In the genomic region with DNA sequence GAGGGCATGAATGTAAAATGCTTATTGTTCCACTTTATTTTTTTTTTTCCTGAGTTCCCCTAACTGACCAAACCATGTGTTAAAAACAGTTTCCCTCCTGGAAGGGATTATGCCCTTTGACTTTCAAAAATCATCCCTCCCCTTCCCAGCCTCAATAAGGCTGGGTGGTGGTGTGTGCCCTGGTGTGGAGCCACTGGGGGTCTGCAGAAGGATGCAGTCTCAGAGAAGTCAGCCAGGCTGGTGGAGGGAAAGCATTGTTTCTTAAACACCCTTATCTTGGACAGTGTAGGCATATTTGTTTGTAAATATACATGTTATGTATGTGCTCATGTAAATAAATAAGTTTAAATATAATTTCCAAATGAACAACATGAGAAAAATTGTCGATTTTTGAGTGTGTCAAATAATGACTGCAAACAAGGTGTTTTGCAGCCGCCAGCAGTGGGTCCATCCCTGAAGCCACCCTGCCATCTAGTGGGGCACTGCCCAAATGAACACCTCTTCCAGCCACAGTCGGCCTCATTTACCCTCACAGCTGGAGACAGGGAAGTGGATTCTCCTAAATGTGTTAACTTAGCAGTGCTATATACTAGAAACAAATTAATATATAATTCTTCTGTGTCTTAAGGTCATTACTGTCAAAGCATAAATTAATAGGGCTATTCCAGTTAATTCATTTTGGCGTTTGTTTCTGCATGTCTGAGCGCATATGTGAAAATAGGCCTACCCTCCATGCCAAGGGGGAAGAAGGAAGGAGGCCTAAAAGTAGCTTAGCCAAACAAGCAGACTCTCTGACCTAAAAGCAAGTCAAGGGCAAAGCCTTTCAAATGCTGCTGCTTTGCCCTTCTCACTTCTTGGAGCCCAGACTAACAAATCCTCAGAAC, we compare ENCODE assay signal across 8 cellular contexts.
DNase-seq lines count a peak whose midpoint lies in the region; FAIRE-seq and TF ChIP-seq lines count a peak whose summit lies in the region.

No MANE protein-coding gene starts in this region.

- in situ Hi-C loops in G401 (cut with HindIII; ENCODE audit: low sequenced_read_pairs) (no loop called here), SK-MEL-5 (cut with HindIII; ENCODE audit: low pct_unique_long_range_greater_than_20kb, low sequenced_read_pairs) (no loop called here)

- peaks cover 6% of the 10 kb centered on the region for H3K4me1 Mint-ChIP-seq in osteocyte (ENCODE audit: unreplicated experiment)
- no peaks in the 10 kb centered on the region for H3K4me1 Mint-ChIP-seq in CD8-positive, alpha-beta memory T cell

- H3K36me3 Mint-ChIP-seq in osteocyte (ENCODE audit: unreplicated experiment), result no peaks in the 10 kb centered on the region
- no peaks in the 10 kb centered on the region for H3K36me3 Mint-ChIP-seq in CD8-positive, alpha-beta memory T cell

- H3K9me3 ChIP-seq in CD8-positive, alpha-beta memory T cell (ENCODE audit: low read length), result no peaks in the 10 kb centered on the region

- H3K27ac Mint-ChIP-seq in osteocyte (ENCODE audit: unreplicated experiment), result no peak overlapping the region
- no peak overlapping the region for H3K27ac Mint-ChIP-seq in CD8-positive, alpha-beta memory T cell

- DNase-seq in G401 (ENCODE audit: low spot score) (peak; percentile 17), H54 (ENCODE audit: insufficient read length, low spot score) (peak; percentile 19), NCI-H1105 treated with DMSO at 0.1 percent for 48 hours (lab: John Stamatoyannopoulos, UW) (peak; percentile 66), SK-MEL-5 (ENCODE audit: low read depth, low spot score) (peak; percentile 63), fibroblast of gingiva (ENCODE audit: low read depth) (peak; percentile 7), osteocyte (ENCODE audit: extremely low spot score, unreplicated experiment) (no peak), HuH-7.5 (ENCODE audit: low spot score) (no peak)
- no peak for DNase-seq in CD8-positive, alpha-beta memory T cell

- H3K27ac ChIP-seq in CD8-positive, alpha-beta memory T cell (ENCODE audit: low read depth, low read length), result no peak overlapping the region

- POLR2A ChIA-PET in CD8-positive, alpha-beta memory T cell (lab: Charles Lee), result no interaction called here

- no peak overlapping the region for H3K4me3 ChIP-seq in CD8-positive, alpha-beta memory T cell (ENCODE audit: low read length)

- H3K27me3 ChIP-seq in CD8-positive, alpha-beta memory T cell (ENCODE audit: insufficient read depth, low read length, poor library complexity, severe bottlenecking), result no peaks in the 10 kb centered on the region

- CTCF ChIA-PET in CD8-positive, alpha-beta memory T cell (lab: Charles Lee), result no interaction called here

- peaks cover 4% of the 10 kb centered on the region for H3K27me3 Mint-ChIP-seq in osteocyte (ENCODE audit: unreplicated experiment)
- no peaks in the 10 kb centered on the region for H3K27me3 Mint-ChIP-seq in CD8-positive, alpha-beta memory T cell

- H3K4me1 ChIP-seq in CD8-positive, alpha-beta memory T cell (ENCODE audit: insufficient read depth, low read length), result no peaks in the 10 kb centered on the region

- no peak for TF ChIP-seq POLR2A in H54 (IDR thresholded peaks at IDR 0.05; ENCODE audit: low read depth, low read length)

- H3K4me3 Mint-ChIP-seq in osteocyte (ENCODE audit: unreplicated experiment), result no peak overlapping the region
- H3K4me3 Mint-ChIP-seq in CD8-positive, alpha-beta memory T cell, result no peak overlapping the region

- no peaks in the 10 kb centered on the region for H3K36me3 ChIP-seq in CD8-positive, alpha-beta memory T cell (ENCODE audit: insufficient read depth, low read length)

- peak; percentile 92 for TF ChIP-seq CTCF in osteocyte (IDR thresholded peaks at IDR 0.05)

- H3K9me3 Mint-ChIP-seq in osteocyte (ENCODE audit: unreplicated experiment), result no peaks in the 10 kb centered on the region
- H3K9me3 Mint-ChIP-seq in CD8-positive, alpha-beta memory T cell, result peaks cover 0 to 4% (median 3%) of the 10 kb centered on the region in 5 donors

- peak; percentile 65 for FAIRE-seq in H54 (lab: Jason Lieb, UNC)

Comparison
In these comparisons a context has a peak if more than half of its experiments do, and no peak if none do; other contexts are left out.
1. DNase-seq: peak in G401 (single experiment), H54 (single experiment), NCI-H1105 treated with DMSO at 0.1 percent for 48 hours (single experiment), SK-MEL-5 (single experiment) and fibroblast of gingiva (single experiment); none in osteocyte (single experiment), HuH-7.5 (single experiment) and CD8-positive, alpha-beta memory T cell (0 of 5).